Comparison of ENCODE assay signal across 2 cellular contexts in the genomic region with DNA sequence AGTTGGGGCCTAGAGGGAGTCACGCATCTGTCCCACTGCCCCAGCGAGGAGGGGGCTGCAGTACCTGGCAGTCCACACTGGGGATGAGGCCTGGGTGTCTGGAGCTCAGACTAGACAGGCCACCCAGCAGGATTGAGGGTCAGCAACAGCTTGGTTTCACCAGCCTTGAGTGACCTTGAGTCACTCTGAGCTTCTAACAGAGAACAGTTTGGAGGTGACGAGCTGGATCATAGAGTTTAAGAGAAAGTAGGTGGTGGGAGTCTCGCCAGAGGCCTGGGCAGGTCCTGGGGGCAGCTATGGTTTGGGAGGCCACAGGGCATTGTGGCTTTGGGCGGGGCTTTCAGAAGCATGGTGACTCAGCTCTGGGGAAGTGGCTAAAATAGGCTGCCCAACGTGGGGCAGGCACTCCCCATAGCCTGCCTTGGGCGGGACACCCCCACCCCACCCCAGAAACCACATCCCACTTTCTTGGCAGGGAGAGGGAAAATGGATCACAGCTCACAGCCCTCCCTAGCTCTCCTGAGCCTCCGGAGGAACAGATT.
TF ChIP-seq lines count a peak whose summit lies in the region.

No MANE protein-coding gene starts in this region.

TF ChIP-seq in IMR-90, 13 proteins besides CTCF, POLR2A, EP300 and RAD21:
- peak; percentile 76; the same call in 1 of the 2 replicates for TF ChIP-seq MAZ (IDR thresholded peaks at IDR 0.05; ENCODE audit: borderline replicate concordance, low read depth, low read length)
- TF ChIP-seq NFE2L2 (IDR thresholded peaks at IDR 0.05; ENCODE audit: low read depth, low read length): peak; percentile 44; the same call in 1 of the 2 replicates
- TF ChIP-seq FOS (IDR thresholded peaks at IDR 0.05; ENCODE audit: low read depth, low read length): peak; percentile 44; the same call in 1 of the 2 replicates
- TF ChIP-seq MXI1 (IDR thresholded peaks at IDR 0.05; ENCODE audit: borderline replicate concordance, low read depth, low read length): no peak
- no peak for TF ChIP-seq CEBPB (IDR thresholded peaks at IDR 0.05; ENCODE audit: low read depth, low read length)
- TF ChIP-seq, protein P1, sequence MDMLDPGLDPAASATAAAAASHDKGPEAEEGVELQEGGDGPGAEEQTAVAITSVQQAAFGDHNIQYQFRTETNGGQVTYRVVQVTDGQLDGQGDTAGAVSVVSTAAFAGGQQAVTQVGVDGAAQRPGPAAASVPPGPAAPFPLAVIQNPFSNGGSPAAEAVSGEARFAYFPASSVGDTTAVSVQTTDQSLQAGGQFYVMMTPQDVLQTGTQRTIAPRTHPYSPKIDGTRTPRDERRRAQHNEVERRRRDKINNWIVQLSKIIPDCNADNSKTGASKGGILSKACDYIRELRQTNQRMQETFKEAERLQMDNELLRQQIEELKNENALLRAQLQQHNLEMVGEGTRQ (IDR thresholded peaks at IDR 0.05; ENCODE audit: low read depth, low read length): no peak

TF ChIP-seq in GM12878, 131 proteins besides CTCF, POLR2A, EP300 and RAD21 (continues in another document):
- TF ChIP-seq, protein P2, sequence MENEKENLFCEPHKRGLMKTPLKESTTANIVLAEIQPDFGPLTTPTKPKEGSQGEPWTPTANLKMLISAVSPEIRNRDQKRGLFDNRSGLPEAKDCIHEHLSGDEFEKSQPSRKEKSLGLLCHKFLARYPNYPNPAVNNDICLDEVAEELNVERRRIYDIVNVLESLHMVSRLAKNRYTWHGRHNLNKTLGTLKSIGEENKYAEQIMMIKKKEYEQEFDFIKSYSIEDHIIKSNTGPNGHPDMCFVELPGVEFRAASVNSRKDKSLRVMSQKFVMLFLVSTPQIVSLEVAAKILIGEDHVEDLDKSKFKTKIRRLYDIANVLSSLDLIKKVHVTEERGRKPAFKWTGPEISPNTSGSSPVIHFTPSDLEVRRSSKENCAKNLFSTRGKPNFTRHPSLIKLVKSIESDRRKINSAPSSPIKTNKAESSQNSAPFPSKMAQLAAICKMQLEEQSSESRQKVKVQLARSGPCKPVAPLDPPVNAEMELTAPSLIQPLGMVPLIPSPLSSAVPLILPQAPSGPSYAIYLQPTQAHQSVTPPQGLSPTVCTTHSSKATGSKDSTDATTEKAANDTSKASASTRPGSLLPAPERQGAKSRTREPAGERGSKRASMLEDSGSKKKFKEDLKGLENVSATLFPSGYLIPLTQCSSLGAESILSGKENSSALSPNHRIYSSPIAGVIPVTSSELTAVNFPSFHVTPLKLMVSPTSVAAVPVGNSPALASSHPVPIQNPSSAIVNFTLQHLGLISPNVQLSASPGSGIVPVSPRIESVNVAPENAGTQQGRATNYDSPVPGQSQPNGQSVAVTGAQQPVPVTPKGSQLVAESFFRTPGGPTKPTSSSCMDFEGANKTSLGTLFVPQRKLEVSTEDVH (IDR thresholded peaks at IDR 0.05; ENCODE audit: low read depth, partially characterized antibody): no peak
- TF ChIP-seq BCL11A (IDR thresholded peaks at IDR 0.05; ENCODE audit: low read depth, low read length): no peak
- peak; percentile 81 for TF ChIP-seq IKZF1 (conservative IDR thresholded peaks at IDR 0.05)
- TF ChIP-seq KLF5 (IDR thresholded peaks at IDR 0.05; ENCODE audit: partially characterized antibody): no peak
- TF ChIP-seq, protein P3, sequence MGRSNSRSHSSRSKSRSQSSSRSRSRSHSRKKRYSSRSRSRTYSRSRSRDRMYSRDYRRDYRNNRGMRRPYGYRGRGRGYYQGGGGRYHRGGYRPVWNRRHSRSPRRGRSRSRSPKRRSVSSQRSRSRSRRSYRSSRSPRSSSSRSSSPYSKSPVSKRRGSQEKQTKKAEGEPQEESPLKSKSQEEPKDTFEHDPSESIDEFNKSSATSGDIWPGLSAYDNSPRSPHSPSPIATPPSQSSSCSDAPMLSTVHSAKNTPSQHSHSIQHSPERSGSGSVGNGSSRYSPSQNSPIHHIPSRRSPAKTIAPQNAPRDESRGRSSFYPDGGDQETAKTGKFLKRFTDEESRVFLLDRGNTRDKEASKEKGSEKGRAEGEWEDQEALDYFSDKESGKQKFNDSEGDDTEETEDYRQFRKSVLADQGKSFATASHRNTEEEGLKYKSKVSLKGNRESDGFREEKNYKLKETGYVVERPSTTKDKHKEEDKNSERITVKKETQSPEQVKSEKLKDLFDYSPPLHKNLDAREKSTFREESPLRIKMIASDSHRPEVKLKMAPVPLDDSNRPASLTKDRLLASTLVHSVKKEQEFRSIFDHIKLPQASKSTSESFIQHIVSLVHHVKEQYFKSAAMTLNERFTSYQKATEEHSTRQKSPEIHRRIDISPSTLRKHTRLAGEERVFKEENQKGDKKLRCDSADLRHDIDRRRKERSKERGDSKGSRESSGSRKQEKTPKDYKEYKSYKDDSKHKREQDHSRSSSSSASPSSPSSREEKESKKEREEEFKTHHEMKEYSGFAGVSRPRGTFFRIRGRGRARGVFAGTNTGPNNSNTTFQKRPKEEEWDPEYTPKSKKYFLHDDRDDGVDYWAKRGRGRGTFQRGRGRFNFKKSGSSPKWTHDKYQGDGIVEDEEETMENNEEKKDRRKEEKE (IDR thresholded peaks at IDR 0.05): no peak
- TF ChIP-seq SP1 (IDR thresholded peaks at IDR 0.05; ENCODE audit: low read depth, low read length): no peak
- TF ChIP-seq, protein P4, sequence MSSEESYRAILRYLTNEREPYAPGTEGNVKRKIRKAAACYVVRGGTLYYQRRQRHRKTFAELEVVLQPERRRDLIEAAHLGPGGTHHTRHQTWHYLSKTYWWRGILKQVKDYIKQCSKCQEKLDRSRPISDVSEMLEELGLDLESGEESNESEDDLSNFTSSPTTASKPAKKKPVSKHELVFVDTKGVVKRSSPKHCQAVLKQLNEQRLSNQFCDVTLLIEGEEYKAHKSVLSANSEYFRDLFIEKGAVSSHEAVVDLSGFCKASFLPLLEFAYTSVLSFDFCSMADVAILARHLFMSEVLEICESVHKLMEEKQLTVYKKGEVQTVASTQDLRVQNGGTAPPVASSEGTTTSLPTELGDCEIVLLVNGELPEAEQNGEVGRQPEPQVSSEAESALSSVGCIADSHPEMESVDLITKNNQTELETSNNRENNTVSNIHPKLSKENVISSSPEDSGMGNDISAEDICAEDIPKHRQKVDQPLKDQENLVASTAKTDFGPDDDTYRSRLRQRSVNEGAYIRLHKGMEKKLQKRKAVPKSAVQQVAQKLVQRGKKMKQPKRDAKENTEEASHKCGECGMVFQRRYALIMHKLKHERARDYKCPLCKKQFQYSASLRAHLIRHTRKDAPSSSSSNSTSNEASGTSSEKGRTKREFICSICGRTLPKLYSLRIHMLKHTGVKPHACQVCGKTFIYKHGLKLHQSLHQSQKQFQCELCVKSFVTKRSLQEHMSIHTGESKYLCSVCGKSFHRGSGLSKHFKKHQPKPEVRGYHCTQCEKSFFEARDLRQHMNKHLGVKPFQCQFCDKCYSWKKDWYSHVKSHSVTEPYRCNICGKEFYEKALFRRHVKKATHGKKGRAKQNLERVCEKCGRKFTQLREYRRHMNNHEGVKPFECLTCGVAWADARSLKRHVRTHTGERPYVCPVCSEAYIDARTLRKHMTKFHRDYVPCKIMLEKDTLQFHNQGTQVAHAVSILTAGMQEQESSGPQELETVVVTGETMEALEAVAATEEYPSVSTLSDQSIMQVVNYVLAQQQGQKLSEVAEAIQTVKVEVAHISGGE (CRISPR knock-in tag; IDR thresholded peaks at IDR 0.05): no peak
- no peak for TF ChIP-seq BMI1 (IDR thresholded peaks at IDR 0.05; ENCODE audit: borderline replicate concordance)
- no peak for TF ChIP-seq MTA3 (IDR thresholded peaks at IDR 0.05; ENCODE audit: borderline replicate concordance, low read length)
- no peak for TF ChIP-seq EGR1 (IDR thresholded peaks at IDR 0.05; ENCODE audit: borderline replicate concordance in 1 of 2, low read depth in 2 of 2, low read length in 2 of 2)
- peak; percentile 65 for TF ChIP-seq SPI1 (IDR thresholded peaks at IDR 0.05; ENCODE audit: borderline replicate concordance, insufficient read depth, low read depth, low read length)
- no peak for TF ChIP-seq TCF3 (IDR thresholded peaks at IDR 0.05; ENCODE audit: borderline replicate concordance, insufficient read depth, low read depth, low read length)
- TF ChIP-seq CBX3 (IDR thresholded peaks at IDR 0.05; ENCODE audit: borderline replicate concordance, low read depth): no peak
- TF ChIP-seq TAF1 (IDR thresholded peaks at IDR 0.05; ENCODE audit: borderline replicate concordance, low read depth, low read length): no peak
- no peak for TF ChIP-seq PML (IDR thresholded peaks at IDR 0.05; ENCODE audit: low read length)
- TF ChIP-seq, protein P5, sequence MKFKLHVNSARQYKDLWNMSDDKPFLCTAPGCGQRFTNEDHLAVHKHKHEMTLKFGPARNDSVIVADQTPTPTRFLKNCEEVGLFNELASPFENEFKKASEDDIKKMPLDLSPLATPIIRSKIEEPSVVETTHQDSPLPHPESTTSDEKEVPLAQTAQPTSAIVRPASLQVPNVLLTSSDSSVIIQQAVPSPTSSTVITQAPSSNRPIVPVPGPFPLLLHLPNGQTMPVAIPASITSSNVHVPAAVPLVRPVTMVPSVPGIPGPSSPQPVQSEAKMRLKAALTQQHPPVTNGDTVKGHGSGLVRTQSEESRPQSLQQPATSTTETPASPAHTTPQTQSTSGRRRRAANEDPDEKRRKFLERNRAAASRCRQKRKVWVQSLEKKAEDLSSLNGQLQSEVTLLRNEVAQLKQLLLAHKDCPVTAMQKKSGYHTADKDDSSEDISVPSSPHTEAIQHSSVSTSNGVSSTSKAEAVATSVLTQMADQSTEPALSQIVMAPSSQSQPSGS (IDR thresholded peaks at IDR 0.05; ENCODE audit: low read length): no peak
- TF ChIP-seq BACH1 (IDR thresholded peaks at IDR 0.05; ENCODE audit: borderline replicate concordance): no peak
- TF ChIP-seq NBN (IDR thresholded peaks at IDR 0.05): peak; percentile 56; the same call in 1 of the 2 replicates
- no peak; a peak in 1 of 4 replicates for TF ChIP-seq BHLHE40 (IDR thresholded peaks at IDR 0.05; ENCODE audit: borderline replicate concordance in 1 of 2, low read depth in 2 of 2, low read length in 1 of 2)
- TF ChIP-seq, protein P6, sequence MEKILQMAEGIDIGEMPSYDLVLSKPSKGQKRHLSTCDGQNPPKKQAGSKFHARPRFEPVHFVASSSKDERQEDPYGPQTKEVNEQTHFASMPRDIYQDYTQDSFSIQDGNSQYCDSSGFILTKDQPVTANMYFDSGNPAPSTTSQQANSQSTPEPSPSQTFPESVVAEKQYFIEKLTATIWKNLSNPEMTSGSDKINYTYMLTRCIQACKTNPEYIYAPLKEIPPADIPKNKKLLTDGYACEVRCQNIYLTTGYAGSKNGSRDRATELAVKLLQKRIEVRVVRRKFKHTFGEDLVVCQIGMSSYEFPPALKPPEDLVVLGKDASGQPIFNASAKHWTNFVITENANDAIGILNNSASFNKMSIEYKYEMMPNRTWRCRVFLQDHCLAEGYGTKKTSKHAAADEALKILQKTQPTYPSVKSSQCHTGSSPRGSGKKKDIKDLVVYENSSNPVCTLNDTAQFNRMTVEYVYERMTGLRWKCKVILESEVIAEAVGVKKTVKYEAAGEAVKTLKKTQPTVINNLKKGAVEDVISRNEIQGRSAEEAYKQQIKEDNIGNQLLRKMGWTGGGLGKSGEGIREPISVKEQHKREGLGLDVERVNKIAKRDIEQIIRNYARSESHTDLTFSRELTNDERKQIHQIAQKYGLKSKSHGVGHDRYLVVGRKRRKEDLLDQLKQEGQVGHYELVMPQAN (conservative IDR thresholded peaks at IDR 0.05): no peak
- TF ChIP-seq, protein P7, sequence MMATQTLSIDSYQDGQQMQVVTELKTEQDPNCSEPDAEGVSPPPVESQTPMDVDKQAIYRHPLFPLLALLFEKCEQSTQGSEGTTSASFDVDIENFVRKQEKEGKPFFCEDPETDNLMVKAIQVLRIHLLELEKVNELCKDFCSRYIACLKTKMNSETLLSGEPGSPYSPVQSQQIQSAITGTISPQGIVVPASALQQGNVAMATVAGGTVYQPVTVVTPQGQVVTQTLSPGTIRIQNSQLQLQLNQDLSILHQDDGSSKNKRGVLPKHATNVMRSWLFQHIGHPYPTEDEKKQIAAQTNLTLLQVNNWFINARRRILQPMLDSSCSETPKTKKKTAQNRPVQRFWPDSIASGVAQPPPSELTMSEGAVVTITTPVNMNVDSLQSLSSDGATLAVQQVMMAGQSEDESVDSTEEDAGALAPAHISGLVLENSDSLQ (IDR thresholded peaks at IDR 0.05): 0 out of 2 replicates have a peak, but pooled peaks have one; percentile 17
- TF ChIP-seq, protein P8, sequence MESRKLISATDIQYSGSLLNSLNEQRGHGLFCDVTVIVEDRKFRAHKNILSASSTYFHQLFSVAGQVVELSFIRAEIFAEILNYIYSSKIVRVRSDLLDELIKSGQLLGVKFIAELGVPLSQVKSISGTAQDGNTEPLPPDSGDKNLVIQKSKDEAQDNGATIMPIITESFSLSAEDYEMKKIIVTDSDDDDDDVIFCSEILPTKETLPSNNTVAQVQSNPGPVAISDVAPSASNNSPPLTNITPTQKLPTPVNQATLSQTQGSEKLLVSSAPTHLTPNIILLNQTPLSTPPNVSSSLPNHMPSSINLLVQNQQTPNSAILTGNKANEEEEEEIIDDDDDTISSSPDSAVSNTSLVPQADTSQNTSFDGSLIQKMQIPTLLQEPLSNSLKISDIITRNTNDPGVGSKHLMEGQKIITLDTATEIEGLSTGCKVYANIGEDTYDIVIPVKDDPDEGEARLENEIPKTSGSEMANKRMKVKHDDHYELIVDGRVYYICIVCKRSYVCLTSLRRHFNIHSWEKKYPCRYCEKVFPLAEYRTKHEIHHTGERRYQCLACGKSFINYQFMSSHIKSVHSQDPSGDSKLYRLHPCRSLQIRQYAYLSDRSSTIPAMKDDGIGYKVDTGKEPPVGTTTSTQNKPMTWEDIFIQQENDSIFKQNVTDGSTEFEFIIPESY (IDR thresholded peaks at IDR 0.05): no peak
- TF ChIP-seq FOXM1 (IDR thresholded peaks at IDR 0.05; ENCODE audit: low read depth, low read length): no peak
- TF ChIP-seq, protein P9, sequence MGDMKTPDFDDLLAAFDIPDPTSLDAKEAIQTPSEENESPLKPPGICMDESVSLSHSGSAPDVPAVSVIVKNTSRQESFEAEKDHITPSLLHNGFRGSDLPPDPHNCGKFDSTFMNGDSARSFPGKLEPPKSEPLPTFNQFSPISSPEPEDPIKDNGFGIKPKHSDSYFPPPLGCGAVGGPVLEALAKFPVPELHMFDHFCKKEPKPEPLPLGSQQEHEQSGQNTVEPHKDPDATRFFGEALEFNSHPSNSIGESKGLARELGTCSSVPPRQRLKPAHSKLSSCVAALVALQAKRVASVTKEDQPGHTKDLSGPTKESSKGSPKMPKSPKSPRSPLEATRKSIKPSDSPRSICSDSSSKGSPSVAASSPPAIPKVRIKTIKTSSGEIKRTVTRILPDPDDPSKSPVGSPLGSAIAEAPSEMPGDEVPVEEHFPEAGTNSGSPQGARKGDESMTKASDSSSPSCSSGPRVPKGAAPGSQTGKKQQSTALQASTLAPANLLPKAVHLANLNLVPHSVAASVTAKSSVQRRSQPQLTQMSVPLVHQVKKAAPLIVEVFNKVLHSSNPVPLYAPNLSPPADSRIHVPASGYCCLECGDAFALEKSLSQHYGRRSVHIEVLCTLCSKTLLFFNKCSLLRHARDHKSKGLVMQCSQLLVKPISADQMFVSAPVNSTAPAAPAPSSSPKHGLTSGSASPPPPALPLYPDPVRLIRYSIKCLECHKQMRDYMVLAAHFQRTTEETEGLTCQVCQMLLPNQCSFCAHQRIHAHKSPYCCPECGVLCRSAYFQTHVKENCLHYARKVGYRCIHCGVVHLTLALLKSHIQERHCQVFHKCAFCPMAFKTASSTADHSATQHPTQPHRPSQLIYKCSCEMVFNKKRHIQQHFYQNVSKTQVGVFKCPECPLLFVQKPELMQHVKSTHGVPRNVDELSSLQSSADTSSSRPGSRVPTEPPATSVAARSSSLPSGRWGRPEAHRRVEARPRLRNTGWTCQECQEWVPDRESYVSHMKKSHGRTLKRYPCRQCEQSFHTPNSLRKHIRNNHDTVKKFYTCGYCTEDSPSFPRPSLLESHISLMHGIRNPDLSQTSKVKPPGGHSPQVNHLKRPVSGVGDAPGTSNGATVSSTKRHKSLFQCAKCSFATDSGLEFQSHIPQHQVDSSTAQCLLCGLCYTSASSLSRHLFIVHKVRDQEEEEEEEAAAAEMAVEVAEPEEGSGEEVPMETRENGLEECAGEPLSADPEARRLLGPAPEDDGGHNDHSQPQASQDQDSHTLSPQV (IDR thresholded peaks at IDR 0.05): no peak
- TF ChIP-seq STAT1 (conservative IDR thresholded peaks at IDR 0.05): no peak
- TF ChIP-seq POLR2AphosphoS2 (IDR thresholded peaks at IDR 0.05; ENCODE audit: low read depth, low read length): no peak
- no peak for TF ChIP-seq TARDBP (IDR thresholded peaks at IDR 0.05; ENCODE audit: borderline replicate concordance)
- TF ChIP-seq MTA2 (IDR thresholded peaks at IDR 0.05; ENCODE audit: low read depth): no peak
